In the genomic region with DNA sequence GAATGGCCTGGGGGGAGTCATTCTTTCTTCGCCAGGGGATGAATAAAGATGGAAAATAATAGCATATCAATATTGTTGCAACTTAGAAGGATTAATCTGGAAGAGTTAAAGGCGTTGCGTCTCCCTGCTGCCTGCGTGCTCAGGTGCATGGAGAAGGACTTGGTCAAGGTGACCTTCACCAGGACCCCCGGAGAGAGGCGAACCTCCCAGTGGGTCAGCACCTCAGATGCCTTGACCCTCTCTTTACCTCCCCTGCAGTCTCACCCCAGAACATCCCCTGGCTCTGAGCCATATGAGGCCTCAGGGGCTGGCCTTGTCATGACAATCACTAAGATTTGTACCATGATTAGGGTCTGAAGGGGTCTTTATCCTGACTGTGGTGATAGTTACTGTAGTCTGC, we compare ENCODE assay signal across 24 cellular contexts.
"Had no signal": no experiment of that assay in that cellular context is flagged by ENCODE, and none has a peak within 500 bp of the region (broad histone marks: within the 10 kb centered on the region; RNA-seq: fewer than 3 reads in every experiment).

No MANE protein-coding gene starts in this region.

- H3K27ac ChIP-seq: SJSA1 had no signal

- FAIRE-seq: RCC 7860 had no signal

- H3K9me3 ChIP-seq: SJSA1, SK-N-SH had no signal

- H3K27me3 ChIP-seq: SJSA1 had no signal

- H3K36me3 ChIP-seq: SJSA1 had no signal

- H3K9ac ChIP-seq: SK-N-SH had no signal

- H3K4me3 ChIP-seq: SJSA1 had no signal

- H3K4me1 ChIP-seq: SJSA1 had no signal

- DNase-seq: KBM-7, MV-4-11, NCI-H1048, NCI-H1105, NCI-H1417, NCI-H1436 treated with DMSO at 0.1 percent for 48 hours, NCI-H1694, NCI-H187 treated with DMSO at 0.1 percent for 48 hours, NCI-H2081, NCI-H2107, NCI-H2171, NCI-H226, NCI-H446, NCI-H510A, NCI-H524 treated with DMSO at 0.1 percent for 48 hours, NCI-H69, NCI-H774, Right ventricle myocardium superior, RPMI8226, SIG-M5, SK-N-SH, SW 1271 had no signal
